Comparison of ENCODE assay signal across 8 cellular contexts in genomic region chr5:141524604-141525597, GRCh38. TPM values are rescaled to one million over a fixed set of nuclear protein-coding genes. Genes with fewer than 3 reads are reported as not detected.
A peak's percentile ranks its signal among the peaks of the same experiment; 100 is the strongest.
DNase-seq lines count a peak whose midpoint lies in the region; ATAC-seq and TF ChIP-seq lines count a peak whose summit lies in the region.

No MANE protein-coding gene starts in this region.

- H3K9me3 Mint-ChIP-seq in activated naive CD8-positive, alpha-beta T cell treated with anti-CD3 and anti-CD28 coated beads, Interleukin-2, amount 10 ng/mL, durations not matched to agents 7 days and 5 days: no peaks in the 10 kb centered on the region
- H3K9me3 Mint-ChIP-seq in osteocyte (ENCODE audit: unreplicated experiment): no peaks in the 10 kb centered on the region

- H3K27ac Mint-ChIP-seq in activated naive CD8-positive, alpha-beta T cell treated with anti-CD3 and anti-CD28 coated beads, Interleukin-2, amount 10 ng/mL, durations not matched to agents 7 days and 5 days: no peak overlapping the region
- peak overlapping the region; percentile 97 for H3K27ac Mint-ChIP-seq in osteocyte (ENCODE audit: unreplicated experiment)

- peaks cover 45% of the 10 kb centered on the region for H3K4me1 ChIP-seq in SJCRH30

- ATAC-seq in activated naive CD8-positive, alpha-beta T cell treated with anti-CD3 and anti-CD28 coated beads, Interleukin-2, amount 10 ng/mL, durations not matched to agents 7 days and 5 days (ENCODE audit: low read depth): peak; percentile 64

- H3K36me3 Mint-ChIP-seq in activated naive CD8-positive, alpha-beta T cell treated with anti-CD3 and anti-CD28 coated beads, Interleukin-2, amount 10 ng/mL, durations not matched to agents 7 days and 5 days: peaks cover 46% of the 10 kb centered on the region
- peaks cover 14% of the 10 kb centered on the region for H3K36me3 Mint-ChIP-seq in osteocyte (ENCODE audit: unreplicated experiment)

- intact Hi-C loops in head of caudate nucleus (cut with DNase I): loop anchor here (5.0 to 10.0 kb wide), 2 partner anchors 32 to 100 kb away; partner anchors contain the start of gene PCDHGA11

- DNase-seq in GM12864 (ENCODE audit: low read depth) (no peak), HEK293T (ENCODE audit: extremely low spot score) (peak; percentile 88), MG63 (peak; percentile 87), SJCRH30 (peak; percentile 92 to 99), head of caudate nucleus (peak; percentile 58 to 94 (median 83)), osteocyte (ENCODE audit: extremely low spot score, unreplicated experiment) (peak; percentile 96), OCI-M2 (lab: John Stamatoyannopoulos, UW; ENCODE audit: unreplicated experiment) (no peak)
- peak; percentile 67 for DNase-seq in activated naive CD8-positive, alpha-beta T cell treated with anti-CD3 and anti-CD28 coated beads, Interleukin-2, amount 10 ng/mL, durations not matched to agents 7 days and 5 days

- H3K4me3 ChIP-seq in GM12864 (ENCODE audit: low read depth, low read length) (no peak overlapping the region), MG63 (no peak overlapping the region), SJCRH30 (no peak overlapping the region)

- H3K4me3 Mint-ChIP-seq in activated naive CD8-positive, alpha-beta T cell treated with anti-CD3 and anti-CD28 coated beads, Interleukin-2, amount 10 ng/mL, durations not matched to agents 7 days and 5 days: no peak overlapping the region
- H3K4me3 Mint-ChIP-seq in osteocyte (ENCODE audit: unreplicated experiment): peak overlapping the region; percentile 65

- CTCF ChIA-PET in HEK293T (lab: Yijun Ruan, JAX): interaction anchor here (0.6 to 2.4 kb wide), 15 partner anchors 9 to 1356 kb away, joined by 3 to 18 read pairs (median 4); partner anchors contain the start of genes PCDHB8, PCDHGA11, PCDHGA12 and PCDHGC5

- TF ChIP-seq CTCF in GM12864 (IDR thresholded peaks at IDR 0.05; ENCODE audit: low read depth, low read length, missing control alignments) (peak; percentile 99), osteocyte (IDR thresholded peaks at IDR 0.05) (peak; percentile 100)

- H3K27me3 ChIP-seq in MG63: no peaks in the 10 kb centered on the region
- H3K27me3 ChIP-seq in SJCRH30: no peaks in the 10 kb centered on the region

- H3K27me3 Mint-ChIP-seq in activated naive CD8-positive, alpha-beta T cell treated with anti-CD3 and anti-CD28 coated beads, Interleukin-2, amount 10 ng/mL, durations not matched to agents 7 days and 5 days: no peaks in the 10 kb centered on the region
- H3K27me3 Mint-ChIP-seq in osteocyte (ENCODE audit: unreplicated experiment): no peaks in the 10 kb centered on the region

- H3K27ac ChIP-seq in SJCRH30: peak overlapping the region; percentile 3; the same call in 1 of the 2 replicates

- H3K9me3 ChIP-seq in MG63 (0 out of 2 replicates have a peak, but pooled peaks cover 3% of the 10 kb centered on the region), SJCRH30 (replicated peaks) (no peaks in the 10 kb centered on the region)

- H3K36me3 ChIP-seq in MG63: peaks cover 81% of the 10 kb centered on the region
- H3K36me3 ChIP-seq in SJCRH30: peaks cover 29% of the 10 kb centered on the region

- POLR2A ChIA-PET in HEK293T (lab: Yijun Ruan, JAX): no interaction called here
- POLR2A ChIA-PET in activated naive CD8-positive, alpha-beta T cell treated with anti-CD3 and anti-CD28 coated beads, Interleukin-2, amount 10 ng/mL, durations not matched to agents 7 days and 5 days (lab: Charles Lee): no interaction called here

- peaks cover 20% of the 10 kb centered on the region for H3K4me1 Mint-ChIP-seq in activated naive CD8-positive, alpha-beta T cell treated with anti-CD3 and anti-CD28 coated beads, Interleukin-2, amount 10 ng/mL, durations not matched to agents 7 days and 5 days
- H3K4me1 Mint-ChIP-seq in osteocyte (ENCODE audit: unreplicated experiment): peaks cover 69% of the 10 kb centered on the region

TF ChIP-seq in HEK293T, 16 proteins besides CTCF, POLR2A, EP300 and RAD21:
- TF ChIP-seq TARDBP (IDR thresholded peaks at IDR 0.05) (no peak), FOXK2 (IDR thresholded peaks at IDR 0.05) (no peak), LEF1 (IDR thresholded peaks at IDR 0.05; ENCODE audit: borderline replicate concordance) (no peak), BHLHE40 (IDR thresholded peaks at IDR 0.05; ENCODE audit: borderline replicate concordance) (no peak), CTBP1 (IDR thresholded peaks at IDR 0.05; ENCODE audit: borderline replicate concordance) (no peak), SUZ12 (IDR thresholded peaks at IDR 0.05) (no peak), HDGF (IDR thresholded peaks at IDR 0.05; ENCODE audit: borderline replicate concordance) (no peak), SP1 (IDR thresholded peaks at IDR 0.05) (no peak), ZNF384 (IDR thresholded peaks at IDR 0.05) (no peak), NFRKB (IDR thresholded peaks at IDR 0.05) (no peak), ARNT (IDR thresholded peaks at IDR 0.05) (no peak), FOXA1 (IDR thresholded peaks at IDR 0.05) (no peak), FOXM1 (IDR thresholded peaks at IDR 0.05; ENCODE audit: borderline replicate concordance) (no peak), L3MBTL2 (conservative IDR thresholded peaks at IDR 0.05) (no peak), ELF4 (IDR thresholded peaks at IDR 0.05) (no peak)
- TF ChIP-seq, protein P1, sequence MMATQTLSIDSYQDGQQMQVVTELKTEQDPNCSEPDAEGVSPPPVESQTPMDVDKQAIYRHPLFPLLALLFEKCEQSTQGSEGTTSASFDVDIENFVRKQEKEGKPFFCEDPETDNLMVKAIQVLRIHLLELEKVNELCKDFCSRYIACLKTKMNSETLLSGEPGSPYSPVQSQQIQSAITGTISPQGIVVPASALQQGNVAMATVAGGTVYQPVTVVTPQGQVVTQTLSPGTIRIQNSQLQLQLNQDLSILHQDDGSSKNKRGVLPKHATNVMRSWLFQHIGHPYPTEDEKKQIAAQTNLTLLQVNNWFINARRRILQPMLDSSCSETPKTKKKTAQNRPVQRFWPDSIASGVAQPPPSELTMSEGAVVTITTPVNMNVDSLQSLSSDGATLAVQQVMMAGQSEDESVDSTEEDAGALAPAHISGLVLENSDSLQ (IDR thresholded peaks at IDR 0.05): no peak

RNA-seq across cellular contexts. Expression of gene PCDHGC5, which starts 36.0 kb away (rescaled TPM):
- total RNA-seq in MG63 (2014; rRNA removed; shearing (Covaris generic); ENCODE audit: low replicate concordance): 0.46 TPM in 1 of 2 replicates, not detected in the other
- total RNA-seq in SJCRH30 (2014; rRNA removed; shearing (Covaris generic)): 1.3 and 2.8 TPM in 2 replicates
- not detected for total RNA-seq in activated naive CD8-positive, alpha-beta T cell treated with anti-CD3 and anti-CD28 coated beads, Interleukin-2, amount 10 ng/mL, durations not matched to agents 7 days and 5 days
- 1.4 and 1.9 TPM in 2 replicates for total RNA-seq in osteocyte

RNA-seq across cellular contexts. Expression of gene PCDHGC4, which starts 40.1 kb away (rescaled TPM):
- total RNA-seq in MG63 (2014; rRNA removed; shearing (Covaris generic); ENCODE audit: low replicate concordance): not detected in 2 replicates
- total RNA-seq in SJCRH30 (2014; rRNA removed; shearing (Covaris generic)): 3.4 and 3.6 TPM in 2 replicates
- not detected for total RNA-seq in activated naive CD8-positive, alpha-beta T cell treated with anti-CD3 and anti-CD28 coated beads, Interleukin-2, amount 10 ng/mL, durations not matched to agents 7 days and 5 days
- total RNA-seq in osteocyte: 2.8 and 3.7 TPM in 2 replicates

RNA-seq across cellular contexts. Expression of gene PCDHGC3, which starts 49.1 kb away (rescaled TPM):
- 42.3 and 49.8 TPM in 2 replicates for total RNA-seq in MG63 (2014; rRNA removed; shearing (Covaris generic); ENCODE audit: low replicate concordance)
- 105 and 109 TPM in 2 replicates for total RNA-seq in SJCRH30 (2014; rRNA removed; shearing (Covaris generic))
- total RNA-seq in activated naive CD8-positive, alpha-beta T cell treated with anti-CD3 and anti-CD28 coated beads, Interleukin-2, amount 10 ng/mL, durations not matched to agents 7 days and 5 days: not detected
- total RNA-seq in osteocyte: 92.4 and 99.9 TPM in 2 replicates

Comparison
In these comparisons a context has a peak if more than half of its experiments do, and no peak if none do; other contexts are left out.
1. DNase-seq: peak in HEK293T (single experiment), MG63 (single experiment), SJCRH30 (2 of 2), activated naive CD8-positive, alpha-beta T cell treated with anti-CD3 and anti-CD28 coated beads, Interleukin-2, amount 10 ng/mL, durations not matched to agents 7 days and 5 days (single experiment), head of caudate nucleus (42 of 42) and osteocyte (single experiment); none in GM12864 (single experiment) and OCI-M2 (single experiment).
2. RNA of gene PCDHGC3, which starts 49.1 kb away (total RNA-seq): 105 to 109 TPM in SJCRH30, 92.4 to 99.9 TPM in osteocyte and 42.3 to 49.8 TPM in MG63; not detected in activated naive CD8-positive, alpha-beta T cell treated with anti-CD3 and anti-CD28 coated beads, Interleukin-2, amount 10 ng/mL, durations not matched to agents 7 days and 5 days; every median in the first group is over 10 times any median in the second.